Comparison of ENCODE assay signal across 28 cellular contexts in genomic region chr5:73897886-73898285, GRCh38.
"Had no signal": no experiment of that assay in that cellular context is flagged by ENCODE, and none has a peak within 500 bp of the region (broad histone marks: within the 10 kb centered on the region; RNA-seq: fewer than 3 reads in every experiment).

No MANE protein-coding gene starts in this region.

- H3K9me3 Mint-ChIP-seq: activated naive CD4-positive, alpha-beta T cell treated with anti-CD3 and anti-CD28 coated beads, Interleukin-2, amount 50 U/mL, for 24 hours; activated naive CD8-positive, alpha-beta T cell treated with anti-CD3 and anti-CD28 coated beads, Interleukin-2, amount 50 U/mL, for 24 hours; activated T-helper 2 cell treated with anti-CD3 and anti-CD28 coated beads, Interferon-gamma antibody, Interleukin-2, Interleukin-4, amounts not matched to agents 10 μg/mL and 5 μg/mL and 100 μg/mL, durations not matched to agents 14 hours and 24 hours and 36 hours; endodermal cell; immature natural killer cell; nephron; stimulated activated naive B cell treated with anti-CD40 and anti-IgM and Interleukin-4, amounts not matched to agents 10 μg/mL and 1 μg/mL and 100 μg/mL, for 72 hours had no signal

- H3K36me3 Mint-ChIP-seq: activated CD8-positive, alpha-beta memory T cell treated with anti-CD3 and anti-CD28 coated beads, Interleukin-2, amount 10 ng/mL, durations not matched to agents 7 days and 5 days; activated naive CD4-positive, alpha-beta T cell treated with anti-CD3 and anti-CD28 coated beads, Interleukin-2, amount 50 U/mL, for 24 hours; stimulated activated naive B cell treated with anti-CD40 and anti-IgM and Interleukin-4, amounts not matched to agents 10 μg/mL and 1 μg/mL and 100 μg/mL, for 72 hours had no signal

- H3K4me3 ChIP-seq: lung, mucosa of descending colon, smooth muscle cell, stomach, thyroid gland, upper lobe of left lung, vagina had no signal

- DNase-seq: activated CD4-positive, alpha-beta T cell treated with anti-CD3 and anti-CD28 coated beads for 1 hour; activated CD8-positive, alpha-beta memory T cell treated with anti-CD3 and anti-CD28 coated beads, Interleukin-2, amount 10 ng/mL, durations not matched to agents 7 days and 5 days; activated CD8-positive, alpha-beta T cell treated with anti-CD3 and anti-CD28 coated beads, Interleukin-2, amount 10 ng/mL, durations not matched to agents 7 days and 5 days; activated naive CD8-positive, alpha-beta T cell treated with anti-CD3 and anti-CD28 coated beads, Interleukin-2, amount 50 U/mL, for 24 hours; activated T-cell treated with anti-CD3 and anti-CD28 coated beads, Interleukin-2, amount 50 U/mL, for 48 hours; amygdala; central memory CD4-positive, alpha-beta T cell; endodermal cell; foreskin melanocyte; glutamatergic neuron; hypothalamus; immature natural killer cell; mucosa of descending colon; stimulated activated CD4-positive, alpha-beta T cell treated with anti-CD3 and anti-CD28 coated beads, Interleukin-1b, Interleukin-23, amount 100 ng/mL, for 48 hours; stimulated activated CD4-positive, alpha-beta T cell treated with anti-CD3 and anti-CD28 coated beads, Interleukin-4, amount 100 ng/mL, for 4 hours; stimulated activated CD8-positive, alpha-beta memory T cell treated with anti-CD3 and anti-CD28 coated beads, Interleukin-4, amount 100 ng/mL, for 48 hours; stimulated activated naive B cell treated with anti-CD40 and anti-IgM and Interleukin-4, amounts not matched to agents 10 μg/mL and 1 μg/mL and 100 μg/mL, for 72 hours; stomach; thyroid gland; upper lobe of left lung had no signal

- H3K4me1 Mint-ChIP-seq: activated naive CD4-positive, alpha-beta T cell treated with anti-CD3 and anti-CD28 coated beads, Interleukin-2, amount 50 U/mL, for 24 hours; immature natural killer cell had no signal

- H3K27ac Mint-ChIP-seq: activated CD8-positive, alpha-beta memory T cell treated with anti-CD3 and anti-CD28 coated beads, Interleukin-2, amount 10 ng/mL, durations not matched to agents 7 days and 5 days; activated CD8-positive, alpha-beta T cell treated with anti-CD3 and anti-CD28 coated beads, Interleukin-2, amount 10 ng/mL, durations not matched to agents 7 days and 5 days; activated naive CD4-positive, alpha-beta T cell treated with anti-CD3 and anti-CD28 coated beads, Interleukin-2, amount 50 U/mL, for 24 hours; activated naive CD8-positive, alpha-beta T cell treated with anti-CD3 and anti-CD28 coated beads, Interleukin-2, amount 50 U/mL, for 24 hours; activated T-helper 2 cell treated with anti-CD3 and anti-CD28 coated beads, Interferon-gamma antibody, Interleukin-2, Interleukin-4, amounts not matched to agents 10 μg/mL and 5 μg/mL and 100 μg/mL, durations not matched to agents 14 hours and 24 hours and 36 hours; endodermal cell; immature natural killer cell; nephron; stimulated activated naive B cell treated with anti-CD40 and anti-IgM and Interleukin-4, amounts not matched to agents 10 μg/mL and 1 μg/mL and 100 μg/mL, for 72 hours had no signal

- H3K27me3 ChIP-seq: stomach, thyroid gland, upper lobe of left lung, vagina had no signal

- H3K27ac ChIP-seq: stomach, thyroid gland, upper lobe of left lung, vagina had no signal

- ATAC-seq: activated CD8-positive, alpha-beta memory T cell treated with anti-CD3 and anti-CD28 coated beads, Interleukin-2, amount 10 ng/mL, durations not matched to agents 7 days and 5 days; activated CD8-positive, alpha-beta T cell treated with anti-CD3 and anti-CD28 coated beads, Interleukin-2, amount 10 ng/mL, durations not matched to agents 7 days and 5 days; activated naive CD8-positive, alpha-beta T cell treated with anti-CD3 and anti-CD28 coated beads, Interleukin-2, amount 50 U/mL, for 24 hours; esophagus mucosa; mucosa of descending colon; sciatic nerve had no signal

- H3K4me2 ChIP-seq: smooth muscle cell had no signal

- H3K9me3 ChIP-seq: mucosa of descending colon, stomach, thyroid gland, upper lobe of left lung, vagina had no signal

- H3K4me3 Mint-ChIP-seq: activated CD8-positive, alpha-beta memory T cell treated with anti-CD3 and anti-CD28 coated beads, Interleukin-2, amount 10 ng/mL, durations not matched to agents 7 days and 5 days; activated CD8-positive, alpha-beta T cell treated with anti-CD3 and anti-CD28 coated beads, Interleukin-2, amount 10 ng/mL, durations not matched to agents 7 days and 5 days; activated naive CD4-positive, alpha-beta T cell treated with anti-CD3 and anti-CD28 coated beads, Interleukin-2, amount 50 U/mL, for 24 hours; activated naive CD8-positive, alpha-beta T cell treated with anti-CD3 and anti-CD28 coated beads, Interleukin-2, amount 50 U/mL, for 24 hours; endodermal cell; immature natural killer cell; nephron; stimulated activated naive B cell treated with anti-CD40 and anti-IgM and Interleukin-4, amounts not matched to agents 10 μg/mL and 1 μg/mL and 100 μg/mL, for 72 hours had no signal

- H3K36me3 ChIP-seq: thyroid gland, upper lobe of left lung, vagina had no signal

- H3K4me1 ChIP-seq: thyroid gland had no signal
